ENCODE assay signal across 21 cellular contexts in the genomic region with DNA sequence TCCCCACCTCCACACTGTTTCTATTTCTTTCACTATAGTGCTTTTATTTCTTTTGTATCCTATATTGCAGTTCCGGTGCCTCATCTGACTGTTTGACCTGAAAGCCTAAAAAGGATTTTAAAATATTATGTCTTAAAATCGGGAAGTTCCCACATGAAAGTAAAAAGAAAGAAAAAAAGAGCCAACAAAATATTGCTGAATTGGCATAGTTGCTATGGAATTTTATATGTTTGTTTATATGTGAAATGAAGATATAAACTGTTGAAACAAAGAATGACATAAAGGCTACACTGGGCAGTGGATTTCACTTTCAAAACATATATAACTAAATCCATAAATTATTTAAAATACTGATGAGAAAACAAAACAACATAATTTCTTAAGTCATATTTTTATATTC.
"Had no signal": no experiment of that assay in that cellular context is flagged by ENCODE, and none has a peak within 500 bp of the region (broad histone marks: within the 10 kb centered on the region; RNA-seq: fewer than 3 reads in every experiment).

No MANE protein-coding gene starts in this region.

- H3K9me3 ChIP-seq: MG63, SK-N-SH had no signal

- H3K27me3 Mint-ChIP-seq: T-cell had no signal

- H3K9ac ChIP-seq: SK-N-SH had no signal

- H3K27me3 ChIP-seq: MG63 had no signal

- DNase-seq: Karpas-422, KG1, MG63, NCI-H1092, NCI-H1105 treated with DMSO at 0.1 percent for 48 hours, NCI-H1417 treated with DMSO at 0.1 percent for 48 hours, NCI-H146, NCI-H1694 treated with DMSO at 0.1 percent for 48 hours, NCI-H1930, NCI-H2081, NCI-H2107, NCI-H2227 treated with DMSO at 0.1 percent for 48 hours, NCI-H524 treated with DMSO at 0.1 percent for 48 hours, NCI-H69, NCI-H774, RPMI8226, SHP77, SK-N-SH, SW 1271, T-cell had no signal

- H3K36me3 ChIP-seq: MG63 had no signal

- ATAC-seq: T-cell had no signal

- H3K4me3 Mint-ChIP-seq: T-cell had no signal

- H3K4me2 ChIP-seq: SK-N-SH had no signal

- H3K27ac Mint-ChIP-seq: T-cell had no signal

- H3K4me3 ChIP-seq: MG63 had no signal

- H3K4me1 Mint-ChIP-seq: T-cell had no signal

- H3K36me3 Mint-ChIP-seq: T-cell had no signal

- FAIRE-seq: RCC 7860 had no signal
